In the genomic region with DNA sequence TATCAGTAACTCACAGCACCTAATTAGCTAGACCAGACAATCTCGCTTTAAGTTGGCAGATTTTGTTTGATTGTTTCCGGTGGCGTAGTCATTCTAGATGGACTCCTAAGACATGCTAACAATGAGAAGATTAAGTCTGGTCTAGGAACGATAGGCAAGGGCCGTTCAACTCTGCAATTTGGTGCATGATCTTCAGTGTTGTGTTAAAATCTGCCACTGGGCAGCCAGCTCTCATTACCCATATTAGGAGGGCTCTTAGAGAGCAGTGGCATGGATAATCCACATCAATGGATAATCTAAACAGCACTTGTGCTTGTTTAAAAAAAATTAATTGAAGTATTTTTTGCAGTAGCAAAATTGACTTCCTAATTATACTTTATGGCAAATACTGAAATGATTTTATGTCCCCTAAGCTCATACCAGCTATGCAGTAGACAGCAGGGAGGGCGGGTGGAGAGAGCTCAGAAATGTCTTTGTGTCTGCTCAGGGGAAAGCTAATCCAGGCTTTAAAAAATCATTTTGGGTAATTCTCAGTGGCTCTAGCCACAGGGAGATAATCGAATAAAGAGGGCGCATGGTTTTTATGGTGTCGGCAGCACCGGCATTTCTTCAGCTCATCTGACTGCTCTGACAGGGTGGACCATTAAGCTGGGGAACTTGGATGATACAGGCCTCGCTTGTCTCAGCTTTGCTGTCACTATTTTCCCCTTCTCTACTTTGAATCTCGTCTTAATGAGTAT, we compare ENCODE assay signal across 26 cellular contexts.
"Had no signal": no experiment of that assay in that cellular context is flagged by ENCODE, and none has a peak within 500 bp of the region (broad histone marks: within the 10 kb centered on the region; RNA-seq: fewer than 3 reads in every experiment).

No MANE protein-coding gene starts in this region.

- H3K9ac ChIP-seq: neural progenitor cell had no signal

- H3K9me3 Mint-ChIP-seq: dendritic cell treated with granulocyte-macrophage colony-stimulating factor and Interleukin-4, amounts not matched to agents 40 ng/mL and 50 ng/mL, for 4 days; effector memory CD8-positive, alpha-beta T cell; immature natural killer cell; natural killer cell treated with Interleukin-12 subunit alpha and Interleukin-12 subunit beta and Interleukin-15 and Interleukin-18, amount 100 ng/mL, for 72 hours; neural progenitor cell; stimulated activated effector memory CD8-positive, alpha-beta T cell treated with anti-CD3 and anti-CD28 coated beads, Interleukin-12 subunit alpha, Interleukin-12 subunit beta, amount 100 ng/mL, for 72 hours had no signal

- H3K27ac ChIP-seq: epithelial cell of prostate, esophagus squamous epithelium, gastroesophageal sphincter, left ventricle myocardium inferior, lower lobe of right lung, neural progenitor cell, pancreas, right lobe of liver, suprapubic skin, thyroid gland, upper lobe of left lung, uterus had no signal

- H3K36me3 ChIP-seq: neural progenitor cell, pancreas, uterus had no signal

- H3K27me3 Mint-ChIP-seq: dendritic cell treated with granulocyte-macrophage colony-stimulating factor and Interleukin-4, amounts not matched to agents 40 ng/mL and 50 ng/mL, for 4 days; effector memory CD8-positive, alpha-beta T cell; memory B cell; natural killer cell treated with Interleukin-12 subunit alpha and Interleukin-12 subunit beta and Interleukin-15 and Interleukin-18, amount 100 ng/mL, for 72 hours; progenitor cell of endocrine pancreas had no signal

- DNase-seq: effector memory CD8-positive, alpha-beta T cell; esophagus squamous epithelium; glutamatergic neuron; immature natural killer cell; left ventricle myocardium inferior; lower lobe of right lung; nucleus accumbens; pancreas; stimulated activated CD4-positive, alpha-beta T cell treated with anti-CD3 and anti-CD28 coated beads, Interleukin-4, amount 100 ng/mL, for 1 hour; stimulated activated CD8-positive, alpha-beta memory T cell treated with anti-CD3 and anti-CD28 coated beads, Interleukin-4, amount 100 ng/mL, for 48 hours; stimulated activated naive CD8-positive, alpha-beta T cell treated with anti-CD3 and anti-CD28 coated beads, Interleukin-15, Interleukin-2, amounts not matched to agents 100 U/mL and 50 U/mL, for 24 hours; thyroid gland; upper lobe of left lung; uterus had no signal

- H3K27me3 ChIP-seq: esophagus squamous epithelium, gastroesophageal sphincter, neural progenitor cell, pancreas, right lobe of liver, suprapubic skin, thyroid gland, upper lobe of left lung, uterus had no signal

- H3K27ac Mint-ChIP-seq: dendritic cell treated with granulocyte-macrophage colony-stimulating factor and Interleukin-4, amounts not matched to agents 40 ng/mL and 50 ng/mL, for 4 days; effector memory CD8-positive, alpha-beta T cell; immature natural killer cell; memory B cell; mesothelial cell of epicardium; natural killer cell treated with Interleukin-12 subunit alpha and Interleukin-12 subunit beta and Interleukin-15 and Interleukin-18, amount 100 ng/mL, for 72 hours; neural progenitor cell; progenitor cell of endocrine pancreas; stimulated activated effector memory CD8-positive, alpha-beta T cell treated with anti-CD3 and anti-CD28 coated beads, Interleukin-12 subunit alpha, Interleukin-12 subunit beta, amount 100 ng/mL, for 72 hours had no signal

- H2AFZ ChIP-seq: neural progenitor cell had no signal

- H3K4me2 ChIP-seq: neural progenitor cell had no signal

- H3K4me1 ChIP-seq: lower lobe of right lung, neural progenitor cell, pancreas, right lobe of liver, suprapubic skin, thyroid gland, uterus had no signal

- ATAC-seq: effector memory CD8-positive, alpha-beta T cell; gastroesophageal sphincter; lower lobe of right lung; natural killer cell treated with Interleukin-12 subunit alpha and Interleukin-12 subunit beta and Interleukin-15 and Interleukin-18, amount 100 ng/mL, for 72 hours; pancreas; right lobe of liver; stimulated activated effector memory CD8-positive, alpha-beta T cell treated with anti-CD3 and anti-CD28 coated beads, Interleukin-12 subunit alpha, Interleukin-12 subunit beta, amount 100 ng/mL, for 72 hours; stimulated activated naive CD8-positive, alpha-beta T cell treated with anti-CD3 and anti-CD28 coated beads, Interleukin-15, Interleukin-2, amounts not matched to agents 100 U/mL and 50 U/mL, for 24 hours had no signal

- H3K9me3 ChIP-seq: esophagus squamous epithelium, gastroesophageal sphincter, left ventricle myocardium inferior, lower lobe of right lung, pancreas, right lobe of liver, suprapubic skin, thyroid gland, upper lobe of left lung, uterus had no signal

- H3K4me3 ChIP-seq: esophagus squamous epithelium, gastroesophageal sphincter, left ventricle myocardium inferior, lower lobe of right lung, neural progenitor cell, pancreas, right lobe of liver, suprapubic skin, thyroid gland, upper lobe of left lung, uterus had no signal

- H3K4me3 Mint-ChIP-seq: dendritic cell treated with granulocyte-macrophage colony-stimulating factor and Interleukin-4, amounts not matched to agents 40 ng/mL and 50 ng/mL, for 4 days; effector memory CD8-positive, alpha-beta T cell; immature natural killer cell; memory B cell; mesothelial cell of epicardium; natural killer cell treated with Interleukin-12 subunit alpha and Interleukin-12 subunit beta and Interleukin-15 and Interleukin-18, amount 100 ng/mL, for 72 hours; neural progenitor cell; stimulated activated effector memory CD8-positive, alpha-beta T cell treated with anti-CD3 and anti-CD28 coated beads, Interleukin-12 subunit alpha, Interleukin-12 subunit beta, amount 100 ng/mL, for 72 hours had no signal

- H3K4me1 Mint-ChIP-seq: immature natural killer cell; memory B cell; stimulated activated effector memory CD8-positive, alpha-beta T cell treated with anti-CD3 and anti-CD28 coated beads, Interleukin-12 subunit alpha, Interleukin-12 subunit beta, amount 100 ng/mL, for 72 hours had no signal

- FAIRE-seq: keratinocyte, pancreas had no signal
